In genomic region chrX:139750390-139750789, GRCh38 we compare ENCODE assay signal across 19 cellular contexts. TPM values are rescaled to one million over a fixed set of nuclear protein-coding genes. Genes with fewer than 3 reads are reported as not detected.
"Had no signal": no experiment of that assay in that cellular context is flagged by ENCODE, and none has a peak within 500 bp of the region (broad histone marks: within the 10 kb centered on the region; RNA-seq: fewer than 3 reads in every experiment).

No MANE protein-coding gene starts in this region.

- ATAC-seq: right cardiac atrium had no signal

- DNase-seq: activated CD4-positive, alpha-beta T cell treated with anti-CD3 and anti-CD28 coated beads, Interleukin-2, amount 50 U/mL, for 1 hour; activated naive CD4-positive, alpha-beta T cell treated with Interleukin-2 at 50 U/mL for 16 hours; left ventricle myocardium inferior; occipital lobe; right cardiac atrium; stimulated activated CD4-positive, alpha-beta T cell treated with anti-CD3 and anti-CD28 coated beads, Interleukin-4, amount 100 ng/mL, for 4 hours; stimulated activated CD8-positive, alpha-beta memory T cell treated with anti-CD3 and anti-CD28 coated beads, Interleukin-4, amount 100 ng/mL, for 48 hours; stimulated activated naive CD4-positive, alpha-beta T cell treated with Interleukin-2 at 50 U/mL for 16 hours; substantia nigra; SW 1271 had no signal

- H3K4me3 Mint-ChIP-seq: nephron had no signal

- H3K4me1 Mint-ChIP-seq: nephron had no signal

- H3K27me3 Mint-ChIP-seq: progenitor cell of endocrine pancreas had no signal

- H3K27ac Mint-ChIP-seq: nephron, progenitor cell of endocrine pancreas had no signal

- H3K4me2 ChIP-seq: hepatocyte, smooth muscle cell had no signal

- H3K4me1 ChIP-seq: ascending aorta, left ventricle myocardium inferior, tibial nerve had no signal

- H3K27ac ChIP-seq: ascending aorta, epithelial cell of prostate, hepatocyte, left ventricle myocardium inferior, tibial nerve had no signal

- FAIRE-seq: bronchial epithelial cell, keratinocyte had no signal

- H3K4me3 ChIP-seq: ascending aorta, hepatocyte, left ventricle myocardium inferior, smooth muscle cell, tibial nerve had no signal

RNA-seq across cellular contexts. Expression of gene MCF2, which starts 42.4 kb away (rescaled TPM):
- total RNA-seq: ascending aorta, progenitor cell of endocrine pancreas had no signal
- polyA plus RNA-seq: hepatocyte, smooth muscle cell had no signal
